Comparison of ENCODE assay signal across 11 cellular contexts in the genomic region with DNA sequence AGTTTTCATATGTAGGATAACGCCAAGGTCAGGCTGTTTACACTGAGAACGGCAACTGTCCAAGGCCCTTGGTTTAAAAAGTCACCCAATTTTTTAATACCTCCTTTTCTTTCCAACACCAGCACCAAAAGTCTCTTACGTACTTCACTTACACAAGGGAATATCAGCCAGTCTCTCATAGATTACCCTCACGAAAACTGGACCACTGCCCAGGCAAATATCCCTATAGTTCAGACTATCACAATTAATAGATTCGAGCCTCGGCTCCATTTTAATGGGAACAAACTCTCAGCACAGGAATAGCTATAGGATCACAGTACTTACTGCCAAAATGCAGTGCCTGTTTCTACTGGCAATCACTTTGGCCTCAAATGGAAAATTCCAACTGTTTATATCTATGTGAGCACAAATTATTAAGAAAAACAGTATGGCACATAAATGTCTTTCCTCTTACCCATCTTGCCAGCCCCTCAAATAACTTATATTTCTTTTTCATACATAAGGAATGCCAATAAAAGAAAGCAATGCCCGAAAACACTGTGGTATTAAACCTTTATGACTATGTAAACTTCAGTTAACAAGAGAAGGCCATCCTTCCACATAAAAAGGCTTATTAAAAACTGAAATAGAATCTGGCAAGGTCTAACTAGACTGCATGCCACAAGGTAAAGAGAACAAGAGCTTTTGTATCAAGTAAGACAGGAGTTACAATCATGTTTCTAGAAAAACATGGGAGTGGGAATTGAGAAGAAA.
DNase-seq lines count a peak whose midpoint lies in the region; ATAC-seq and TF ChIP-seq lines count a peak whose summit lies in the region.
"Had no signal": no experiment of that assay in that cellular context is flagged by ENCODE, and none has a peak within 500 bp of the region (broad histone marks: within the 10 kb centered on the region; RNA-seq: fewer than 3 reads in every experiment).

No MANE protein-coding gene starts in this region.

- H3K27ac ChIP-seq in A673 (ENCODE audit: low read depth, low read length, poor library complexity, severe bottlenecking), result peak overlapping the region; percentile 39
- H3K27ac ChIP-seq in IMR-90 (ENCODE audit: insufficient read depth, low read length), result no peak overlapping the region
- H3K27ac ChIP-seq in MM.1S (ENCODE audit: low read length), result no peak overlapping the region
- H3K27ac ChIP-seq in caudate nucleus (ENCODE audit: low read depth, low read length), result no peak overlapping the region
- H3K27ac ChIP-seq: BLaER1 had no signal

- no peak overlapping the region for H3K4ac ChIP-seq in IMR-90 (ENCODE audit: low read depth, low read length)

- H2AK9ac ChIP-seq in IMR-90 (replicated peaks; ENCODE audit: low read depth, low read length, poor library complexity), result no peak overlapping the region

- H3K36me3 ChIP-seq in A673 (ENCODE audit: insufficient read depth, low read length, poor library complexity, severe bottlenecking) (peaks cover 12% of the 10 kb centered on the region), IMR-90 (ENCODE audit: control insufficient read depth, insufficient read depth, low read length) (peaks cover 35% of the 10 kb centered on the region), MM.1S (replicated peaks; ENCODE audit: insufficient read depth, low read length) (no peaks in the 10 kb centered on the region)

- H4K5ac ChIP-seq in IMR-90 (ENCODE audit: low read depth, low read length), result peak overlapping the region; percentile 21; the same call in 1 of the 2 replicates

- H4K8ac ChIP-seq in IMR-90 (ENCODE audit: low read depth in 2 of 2, low read length in 2 of 2), result 0 out of 4 replicates have a peak overlapping the region, but pooled peaks of 1 of the 2 experiments have one; percentile 20

- TF ChIP-seq POLR2A in IMR-90 (IDR thresholded peaks at IDR 0.05; ENCODE audit: low read depth, low read length), result no peak

- H3K4me3 Mint-ChIP-seq in central memory CD8-positive, alpha-beta T cell, result no peak overlapping the region
- no peak overlapping the region for H3K4me3 Mint-ChIP-seq in osteocyte (ENCODE audit: unreplicated experiment)

- intact Hi-C loops in A673 (cut with micrococcal nuclease; ENCODE audit: unreplicated experiment), result no loop called here
- intact Hi-C loops in IMR-90 (cut with micrococcal nuclease), result no loop called here

- no peaks in the 10 kb centered on the region for H3K79me2 ChIP-seq in MM.1S (ENCODE audit: low read length)

- no peak overlapping the region for H2BK15ac ChIP-seq in IMR-90 (ENCODE audit: low read depth, low read length)

- no peak for TF ChIP-seq RAD21 in IMR-90 (IDR thresholded peaks at IDR 0.05; ENCODE audit: low read length)

- TF ChIP-seq CTCF in A673 (conservative IDR thresholded peaks at IDR 0.05; ENCODE audit: low read depth, low read length) (no peak), IMR-90 (conservative IDR thresholded peaks at IDR 0.05; ENCODE audit: low read depth, low read length) (no peak), osteocyte (IDR thresholded peaks at IDR 0.05) (no peak), MM.1S (IDR thresholded peaks at IDR 0.05; ENCODE audit: low read length) (no peak)

- H3K27me3 Mint-ChIP-seq in central memory CD8-positive, alpha-beta T cell, result no peaks in the 10 kb centered on the region
- no peaks in the 10 kb centered on the region for H3K27me3 Mint-ChIP-seq in osteocyte (ENCODE audit: unreplicated experiment)

- peaks cover 44% of the 10 kb centered on the region for H3K4me1 Mint-ChIP-seq in central memory CD8-positive, alpha-beta T cell
- H3K4me1 Mint-ChIP-seq in osteocyte (ENCODE audit: unreplicated experiment), result peaks cover 33% of the 10 kb centered on the region

- H3K9me3 Mint-ChIP-seq in central memory CD8-positive, alpha-beta T cell, result no peaks in the 10 kb centered on the region
- no peaks in the 10 kb centered on the region for H3K9me3 Mint-ChIP-seq in osteocyte (ENCODE audit: unreplicated experiment)

- peaks cover 19% of the 10 kb centered on the region for H3K9me1 ChIP-seq in IMR-90 (ENCODE audit: insufficient read depth, low read length)

- H4K20me1 ChIP-seq in IMR-90 (ENCODE audit: insufficient read depth, low read length), result peaks cover 54% of the 10 kb centered on the region
- H4K20me1 ChIP-seq in MM.1S (ENCODE audit: insufficient read depth, low read length), result no peaks in the 10 kb centered on the region

- H2AFZ ChIP-seq in IMR-90 (replicated peaks; ENCODE audit: low read length, poor library complexity) (no peak overlapping the region), MM.1S (ENCODE audit: low read length) (no peak overlapping the region)

- BruUV-seq in A673 (replicated peaks; lab: Mats Ljungman, UMichigan) (no TSS peak), IMR-90 (replicated peaks; lab: Mats Ljungman, UMichigan) (no TSS peak)

- in situ Hi-C loops in IMR-90 (cut with MboI; ENCODE audit: low sequenced_read_pairs), result no loop called here

- no peak overlapping the region for H3K23ac ChIP-seq in IMR-90 (ENCODE audit: low read depth, low read length)

- no peak overlapping the region for H3K56ac ChIP-seq in IMR-90 (ENCODE audit: extremely low read depth, insufficient read depth, low read length)

- H3K4me2 ChIP-seq in IMR-90 (ENCODE audit: low read depth, low read length) (peak overlapping the region; percentile 30; the same call in 1 of the 2 replicates), MM.1S (ENCODE audit: low read depth, low read length) (no peak overlapping the region)
- H3K4me2 ChIP-seq: BLaER1 had no signal

- H3F3A ChIP-seq in MM.1S (ENCODE audit: insufficient read depth, low read length), result no peaks in the 10 kb centered on the region

- H3K9me3 ChIP-seq in A673 (ENCODE audit: low read depth, low read length, poor library complexity, severe bottlenecking) (no peaks in the 10 kb centered on the region), IMR-90 (ENCODE audit: control insufficient read depth, insufficient read depth, low read length) (no peaks in the 10 kb centered on the region), MM.1S (replicated peaks; ENCODE audit: insufficient read depth, low read length) (no peaks in the 10 kb centered on the region)
- H3K9me3 ChIP-seq: BLaER1 had no signal

- DNase-seq in A673 (ENCODE audit: low spot score) (no peak), IMR-90 (no peak), osteocyte (ENCODE audit: extremely low spot score, unreplicated experiment) (no peak), MM.1S (no peak), caudate nucleus (lab: John Stamatoyannopoulos, UW) (no peak)
- DNase-seq in central memory CD8-positive, alpha-beta T cell (ENCODE audit: low spot score in 2 of 2), result no peak
- DNase-seq in stimulated activated naive CD8-positive, alpha-beta T cell treated with anti-CD3 and anti-CD28 coated beads, Interleukin-15, Interleukin-2, amounts not matched to agents 100 U/mL and 50 U/mL, for 24 hours, result no peak
- DNase-seq: NCI-H226, RPMI8226 had no signal

- no peak overlapping the region for H4K91ac ChIP-seq in IMR-90 (ENCODE audit: insufficient read depth, low read depth, low read length)

- H3K36me3 Mint-ChIP-seq in central memory CD8-positive, alpha-beta T cell (ENCODE audit: insufficient read depth), result peaks cover 35% of the 10 kb centered on the region
- peaks cover 31% of the 10 kb centered on the region for H3K36me3 Mint-ChIP-seq in osteocyte (ENCODE audit: unreplicated experiment)

- H2AK5ac ChIP-seq in IMR-90 (ENCODE audit: low read depth, low read length), result no peak overlapping the region

- H3K9ac ChIP-seq in IMR-90 (ENCODE audit: low read depth, low read length), result no peak overlapping the region
- no peak overlapping the region for H3K9ac ChIP-seq in MM.1S (ENCODE audit: low read length)
- H3K9ac ChIP-seq: BLaER1 had no signal

- CTCF ChIA-PET in A673 (lab: Charles Lee) (no interaction called here), IMR-90 (lab: Yijun Ruan, JAX) (no interaction called here)

- no peak for ATAC-seq in IMR-90 (ENCODE audit: low read depth)
- ATAC-seq in central memory CD8-positive, alpha-beta T cell (replicated peaks; ENCODE audit: extremely low read depth, poor library complexity, severe bottlenecking), result no peak
- no peak for ATAC-seq in stimulated activated naive CD8-positive, alpha-beta T cell treated with anti-CD3 and anti-CD28 coated beads, Interleukin-15, Interleukin-2, amounts not matched to agents 100 U/mL and 50 U/mL, for 24 hours
- ATAC-seq in HG03457 (IDR thresholded peaks at IDR 0.05; ENCODE audit: unreplicated experiment), result no peak

- H3K4me3 ChIP-seq in A673 (ENCODE audit: low read depth, low read length, poor library complexity, severe bottlenecking) (no peak overlapping the region), IMR-90 (ENCODE audit: insufficient read depth, low read depth, low read length) (no peak overlapping the region), MM.1S (ENCODE audit: low read length) (no peak overlapping the region)
- H3K4me3 ChIP-seq: BLaER1 had no signal

- H3K79me1 ChIP-seq in IMR-90 (ENCODE audit: low read depth in 1 of 2, low read length in 2 of 2), result peaks cover 8 to 82% of the 10 kb centered on the region in 2 experiments

- POLR2A ChIA-PET in A673 (lab: Charles Lee; ENCODE audit: low non-redundant PET), result interaction anchor here (0.7 kb wide), 1 partner anchor 32 kb away, joined by 4 read pairs; no protein-coding TSS in a partner anchor
- POLR2A ChIA-PET in IMR-90 (lab: Charles Lee; ENCODE audit: unreplicated experiment), result no interaction called here

- H3K9me2 ChIP-seq in MM.1S (replicated peaks; ENCODE audit: insufficient read depth, low read length), result no peaks in the 10 kb centered on the region

- H3K18ac ChIP-seq in IMR-90 (ENCODE audit: low read depth, low read length), result no peak overlapping the region

- H3K4me1 ChIP-seq in A673 (ENCODE audit: insufficient read depth, low read length, poor library complexity, severe bottlenecking) (peaks cover 88% of the 10 kb centered on the region), IMR-90 (ENCODE audit: control insufficient read depth, insufficient read depth, low read length) (peaks cover 33% of the 10 kb centered on the region), MM.1S (ENCODE audit: low read length) (no peaks in the 10 kb centered on the region)

- H2BK20ac ChIP-seq in IMR-90 (ENCODE audit: low read depth, low read length), result no peak overlapping the region

- dilution Hi-C loops in IMR-90 (cut with HindIII; ENCODE audit: low sequenced_read_pairs, unreplicated experiment), result no loop called here

- H3K14ac ChIP-seq in IMR-90 (replicated peaks; ENCODE audit: low read depth, low read length), result no peak overlapping the region

- H3K27ac Mint-ChIP-seq in central memory CD8-positive, alpha-beta T cell (ENCODE audit: low read depth), result peak overlapping the region; percentile 8
- H3K27ac Mint-ChIP-seq in osteocyte (ENCODE audit: unreplicated experiment), result peak overlapping the region; percentile 8

- WGBS in IMR-90 (ENCODE audit: extremely low coverage in 2 of 2, insufficient read length in 1 of 2), 2 experiments, result no CpG with 5 or more reads among the region's 7 CpGs

- peak overlapping the region; percentile 19 for H2BK5ac ChIP-seq in IMR-90 (ENCODE audit: low read depth, low read length, poor library complexity, severe bottlenecking)

- no peak overlapping the region for H2BK120ac ChIP-seq in IMR-90 (ENCODE audit: low read depth, low read length)

- no peaks in the 10 kb centered on the region for H3K27me3 ChIP-seq in A673 (replicated peaks; ENCODE audit: insufficient read depth, low read depth, low read length, poor library complexity)
- H3K27me3 ChIP-seq in IMR-90 (ENCODE audit: control insufficient read depth, insufficient read depth, low read length), result no peaks in the 10 kb centered on the region
- no peaks in the 10 kb centered on the region for H3K27me3 ChIP-seq in MM.1S (replicated peaks; ENCODE audit: insufficient read depth, low read length)
- H3K27me3 ChIP-seq: BLaER1 had no signal
